ENCODE assay signal across 19 cellular contexts in the genomic region with DNA sequence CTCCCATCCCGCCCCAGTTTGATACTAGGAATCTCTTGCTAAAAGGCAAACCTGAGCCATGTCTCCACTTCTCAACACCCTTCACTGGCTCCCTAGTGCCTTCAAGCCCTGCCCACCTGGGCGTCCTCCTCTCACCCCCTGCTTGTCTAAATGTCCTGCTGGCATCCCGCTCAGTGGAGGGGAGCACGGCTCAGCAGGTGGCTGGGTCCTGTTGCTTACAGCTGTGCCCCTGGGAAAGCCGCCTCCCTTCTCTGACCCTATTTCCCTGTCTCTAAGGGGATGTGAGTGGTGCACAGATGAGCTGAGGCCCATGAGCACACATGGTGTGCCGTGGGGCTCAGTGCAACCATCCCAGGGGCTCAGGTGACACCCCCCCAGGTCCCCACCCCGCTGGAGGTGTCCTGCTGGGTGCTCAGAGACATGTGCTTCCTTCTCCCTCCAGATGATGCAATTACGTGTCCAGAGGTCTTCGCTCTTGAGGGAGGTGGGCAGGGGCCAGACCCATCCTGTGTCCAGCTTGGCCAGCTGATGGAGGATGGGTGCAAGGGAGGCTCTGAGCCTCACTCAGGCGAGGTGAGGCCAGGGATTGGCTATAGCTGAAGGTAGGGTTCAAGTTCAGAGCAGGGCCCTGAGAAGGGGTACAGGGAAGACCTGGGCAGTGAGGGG. TPM values are rescaled to one million over a fixed set of nuclear protein-coding genes. Genes with fewer than 3 reads are reported as not detected.
DNase-seq lines count a peak whose midpoint lies in the region; ATAC-seq and TF ChIP-seq lines count a peak whose summit lies in the region.
"Had no signal": no experiment of that assay in that cellular context is flagged by ENCODE, and none has a peak within 500 bp of the region (broad histone marks: within the 10 kb centered on the region; RNA-seq: fewer than 3 reads in every experiment).

No MANE protein-coding gene starts in this region.

- peak overlapping the region; percentile 82 for H4K91ac ChIP-seq in neuronal stem cell (ENCODE audit: low read depth, low read length, poor library complexity)

- no peak for DNase-seq in activated CD4-positive, alpha-beta T cell treated with anti-CD3 and anti-CD28 coated beads, Interleukin-2, amount 10 ng/mL, durations not matched to agents 7 days and 5 days
- DNase-seq in activated CD4-positive, alpha-beta T cell treated with anti-CD3 and anti-CD28 coated beads for 48 hours = no peak
- DNase-seq in central memory CD8-positive, alpha-beta T cell (ENCODE audit: low spot score in 2 of 2) = no peak
- no peak for DNase-seq in neuronal stem cell (ENCODE audit: low spot score)
- DNase-seq in omental fat pad (ENCODE audit: low spot score) = no peak
- DNase-seq: 8988T; AML-193; C1 segment of cervical spinal cord; Calu3; CD4-positive, alpha-beta T cell; DMS 273 treated with DMSO at 0.1 percent for 48 hours; GOT3; HFFc6 had no signal

- H2BK12ac ChIP-seq in neuronal stem cell (ENCODE audit: low read length) = no peak overlapping the region

- no peak overlapping the region for H2BK5ac ChIP-seq in neuronal stem cell (ENCODE audit: low read length)

- no peak for TF ChIP-seq CTCF in omental fat pad (IDR thresholded peaks at IDR 0.05)

- H3K27ac Mint-ChIP-seq in activated CD4-positive, alpha-beta T cell treated with anti-CD3 and anti-CD28 coated beads, Interleukin-2, amount 10 ng/mL, durations not matched to agents 7 days and 5 days = peak overlapping the region; percentile 19
- H3K27ac Mint-ChIP-seq in central memory CD8-positive, alpha-beta T cell (ENCODE audit: low read depth) = peak overlapping the region; percentile 75
- no peak overlapping the region for H3K27ac Mint-ChIP-seq in stimulated activated memory B cell treated with anti-CD40 and anti-IgM and Interleukin-4, amounts not matched to agents 10 μg/mL and 1 μg/mL and 100 μg/mL, for 72 hours
- H3K27ac Mint-ChIP-seq: CD4-positive, alpha-beta T cell; HFFc6 had no signal

- no peaks in the 10 kb centered on the region for H3K9me3 Mint-ChIP-seq in activated CD4-positive, alpha-beta T cell treated with anti-CD3 and anti-CD28 coated beads, Interleukin-2, amount 10 ng/mL, durations not matched to agents 7 days and 5 days
- no peaks in the 10 kb centered on the region for H3K9me3 Mint-ChIP-seq in central memory CD8-positive, alpha-beta T cell
- peaks cover 3% of the 10 kb centered on the region for H3K9me3 Mint-ChIP-seq in stimulated activated memory B cell treated with anti-CD40 and anti-IgM and Interleukin-4, amounts not matched to agents 10 μg/mL and 1 μg/mL and 100 μg/mL, for 72 hours
- H3K9me3 Mint-ChIP-seq: CD4-positive, alpha-beta T cell had no signal

- no peak overlapping the region for H3K4ac ChIP-seq in neuronal stem cell (ENCODE audit: low read length)

- no peaks in the 10 kb centered on the region; a peak in 1 of 22 replicates for H4K20me1 ChIP-seq in BLaER1 treated with 17β-estradiol and CSF1 and Interleukin-3, amounts not matched to agents 10 nM and 100 nM

- peak overlapping the region in 7 of 11 experiments; percentile 38 to 72 (median 64); a peak in 12 of 22 replicates for H3K4me2 ChIP-seq in BLaER1 treated with 17β-estradiol and CSF1 and Interleukin-3, amounts not matched to agents 10 nM and 100 nM
- H3K4me2 ChIP-seq in neuronal stem cell (ENCODE audit: insufficient read depth, low read length, poor library complexity, severe bottlenecking) = no peak overlapping the region

- no peak overlapping the region for H3K27ac ChIP-seq in BLaER1 treated with 17β-estradiol and CSF1 and Interleukin-3, amounts not matched to agents 10 nM and 100 nM
- no peak overlapping the region for H3K27ac ChIP-seq in neuronal stem cell (replicated peaks; ENCODE audit: low read length)

- peak overlapping the region; percentile 20 for H2AK5ac ChIP-seq in neuronal stem cell (ENCODE audit: low read depth, low read length)

- H3K27me3 Mint-ChIP-seq in activated CD4-positive, alpha-beta T cell treated with anti-CD3 and anti-CD28 coated beads, Interleukin-2, amount 10 ng/mL, durations not matched to agents 7 days and 5 days = no peaks in the 10 kb centered on the region
- H3K27me3 Mint-ChIP-seq in central memory CD8-positive, alpha-beta T cell = no peaks in the 10 kb centered on the region
- H3K27me3 Mint-ChIP-seq in stimulated activated memory B cell treated with anti-CD40 and anti-IgM and Interleukin-4, amounts not matched to agents 10 μg/mL and 1 μg/mL and 100 μg/mL, for 72 hours = peaks cover 26% of the 10 kb centered on the region
- H3K27me3 Mint-ChIP-seq: CD4-positive, alpha-beta T cell had no signal

- no peak overlapping the region for H4K8ac ChIP-seq in neuronal stem cell (ENCODE audit: low read depth, low read length)

- no peak overlapping the region for H3K4me3 ChIP-seq in BLaER1 treated with 17β-estradiol and CSF1 and Interleukin-3, amounts not matched to agents 10 nM and 100 nM
- no peak overlapping the region for H3K4me3 ChIP-seq in neuronal stem cell (ENCODE audit: low read length in 2 of 2)
- H3K4me3 ChIP-seq: GM12878, HAP-1 had no signal

- WGBS in neuronal stem cell (ENCODE audit: extremely low coverage in 2 of 2, insufficient read length in 2 of 2, insufficient replicate concordance in 1 of 2), 2 donors = no CpG with 5 or more reads among the region's 10 CpGs

- H2AFZ ChIP-seq in neuronal stem cell (ENCODE audit: low read length) = no peak overlapping the region

- H3K27me3 ChIP-seq in BLaER1 treated with 17β-estradiol and CSF1 and Interleukin-3, amounts not matched to agents 10 nM and 100 nM = no peaks in the 10 kb centered on the region
- H3K27me3 ChIP-seq in neuronal stem cell (ENCODE audit: control insufficient read depth in 3 of 3, insufficient read depth in 3 of 3, low read depth in 1 of 3, low read length in 3 of 3) = peaks cover 0 to 41% (median 2%) of the 10 kb centered on the region in 3 experiments

- H2BK15ac ChIP-seq in neuronal stem cell (ENCODE audit: low read length) = peak overlapping the region; percentile 15

- H3K36me3 ChIP-seq in BLaER1 treated with 17β-estradiol and CSF1 and Interleukin-3, amounts not matched to agents 10 nM and 100 nM = no peaks in the 10 kb centered on the region
- no peaks in the 10 kb centered on the region for H3K36me3 ChIP-seq in neuronal stem cell (replicated peaks in 1 of 2; ENCODE audit: control insufficient read depth in 2 of 2, insufficient read depth in 2 of 2, low read length in 2 of 2)
- H3K36me3 ChIP-seq: HAP-1 had no signal

- CTCF ChIA-PET in activated CD4-positive, alpha-beta T cell treated with anti-CD3 and anti-CD28 coated beads, Interleukin-2, amount 10 ng/mL, durations not matched to agents 7 days and 5 days (lab: Charles Lee) = interaction anchor here (0.6 to 1.1 kb wide), 2 partner anchors 58 to 115 kb away, joined by 3 read pairs; no protein-coding TSS in a partner anchor

- no peak for ATAC-seq in central memory CD8-positive, alpha-beta T cell (replicated peaks; ENCODE audit: extremely low read depth, poor library complexity, severe bottlenecking)
- ATAC-seq in omental fat pad (ENCODE audit: low FRiP score) = no peak
- ATAC-seq in stimulated activated memory B cell treated with anti-CD40 and anti-IgM and Interleukin-4, amounts not matched to agents 10 μg/mL and 1 μg/mL and 100 μg/mL, for 72 hours = no peak
- ATAC-seq: GM12878 had no signal

- peaks cover 8% of the 10 kb centered on the region for H3K4me1 Mint-ChIP-seq in activated CD4-positive, alpha-beta T cell treated with anti-CD3 and anti-CD28 coated beads, Interleukin-2, amount 10 ng/mL, durations not matched to agents 7 days and 5 days
- H3K4me1 Mint-ChIP-seq in central memory CD8-positive, alpha-beta T cell = peaks cover 15% of the 10 kb centered on the region
- peaks cover 5% of the 10 kb centered on the region for H3K4me1 Mint-ChIP-seq in stimulated activated memory B cell treated with anti-CD40 and anti-IgM and Interleukin-4, amounts not matched to agents 10 μg/mL and 1 μg/mL and 100 μg/mL, for 72 hours

- peak overlapping the region; percentile 75 for H3K14ac ChIP-seq in neuronal stem cell (ENCODE audit: low read length)

- no peak overlapping the region for H3K9ac ChIP-seq in BLaER1 treated with 17β-estradiol and CSF1 and Interleukin-3, amounts not matched to agents 10 nM and 100 nM
- no peak overlapping the region for H3K9ac ChIP-seq in neuronal stem cell (ENCODE audit: low read depth, low read length, poor library complexity)

- peaks cover 10 to 57% (median 49%) of the 10 kb centered on the region in 10 experiments for H3K4me1 ChIP-seq in BLaER1 treated with 17β-estradiol and CSF1 and Interleukin-3, amounts not matched to agents 10 nM and 100 nM
- H3K4me1 ChIP-seq in neuronal stem cell (ENCODE audit: control insufficient read depth in 2 of 2, insufficient read depth in 1 of 2, low read depth in 1 of 2, low read length in 2 of 2) = peaks cover 6 to 8% of the 10 kb centered on the region in 2 donors
- H3K4me1 ChIP-seq: HAP-1 had no signal

- H3K23ac ChIP-seq in neuronal stem cell (ENCODE audit: low read depth, low read length, poor library complexity) = no peak overlapping the region

- no peak overlapping the region for H2BK120ac ChIP-seq in neuronal stem cell (ENCODE audit: low read depth, low read length)

- no peaks in the 10 kb centered on the region for H3K36me3 Mint-ChIP-seq in activated CD4-positive, alpha-beta T cell treated with anti-CD3 and anti-CD28 coated beads, Interleukin-2, amount 10 ng/mL, durations not matched to agents 7 days and 5 days (ENCODE audit: low read depth)
- peaks cover 3% of the 10 kb centered on the region for H3K36me3 Mint-ChIP-seq in central memory CD8-positive, alpha-beta T cell (ENCODE audit: insufficient read depth)
- no peaks in the 10 kb centered on the region for H3K36me3 Mint-ChIP-seq in stimulated activated memory B cell treated with anti-CD40 and anti-IgM and Interleukin-4, amounts not matched to agents 10 μg/mL and 1 μg/mL and 100 μg/mL, for 72 hours

- POLR2A ChIA-PET in activated CD4-positive, alpha-beta T cell treated with anti-CD3 and anti-CD28 coated beads, Interleukin-2, amount 10 ng/mL, durations not matched to agents 7 days and 5 days (lab: Charles Lee) = no interaction called here

- no peaks in the 10 kb centered on the region for H3K79me1 ChIP-seq in neuronal stem cell (ENCODE audit: low read depth, low read length)

- H3K9me3 ChIP-seq in BLaER1 treated with 17β-estradiol and CSF1 and Interleukin-3, amounts not matched to agents 10 nM and 100 nM (replicated peaks in 1 of 11) = no peaks in the 10 kb centered on the region
- peaks cover 0 to 4% of the 10 kb centered on the region in 2 donors for H3K9me3 ChIP-seq in neuronal stem cell (replicated peaks in 1 of 2; ENCODE audit: control insufficient read depth in 2 of 2, insufficient read depth in 1 of 2, low read depth in 1 of 2, low read length in 2 of 2)
- H3K9me3 ChIP-seq: HAP-1 had no signal

- no peak overlapping the region for H3K18ac ChIP-seq in neuronal stem cell (ENCODE audit: low read length)

- H3K4me3 Mint-ChIP-seq in activated CD4-positive, alpha-beta T cell treated with anti-CD3 and anti-CD28 coated beads, Interleukin-2, amount 10 ng/mL, durations not matched to agents 7 days and 5 days = no peak overlapping the region
- no peak overlapping the region for H3K4me3 Mint-ChIP-seq in central memory CD8-positive, alpha-beta T cell
- H3K4me3 Mint-ChIP-seq in stimulated activated memory B cell treated with anti-CD40 and anti-IgM and Interleukin-4, amounts not matched to agents 10 μg/mL and 1 μg/mL and 100 μg/mL, for 72 hours = no peak overlapping the region
- H3K4me3 Mint-ChIP-seq: CD4-positive, alpha-beta T cell; HFFc6 had no signal

RNA-seq across cellular contexts. Expression of gene FLT4, which starts 24.1 kb away (rescaled TPM):
- under 1 TPM; 0.25 TPM for total RNA-seq in activated CD4-positive, alpha-beta T cell treated with anti-CD3 and anti-CD28 coated beads, Interleukin-2, amount 10 ng/mL, durations not matched to agents 7 days and 5 days
- polyA plus RNA-seq in neuronal stem cell (2013, experiment 1 of 2) = 5.4 TPM
- polyA plus RNA-seq in neuronal stem cell (2013, experiment 2 of 2) = 5.5 TPM
- 10 to 100 TPM in 2 of 4 donors, 1 to 10 TPM in 2; 8.9 to 50.6 (median 15.4) TPM for total RNA-seq in omental fat pad
- total RNA-seq: Calu3, GM12878, HFFc6 had no signal

RNA-seq across cellular contexts. Expression of gene SCGB3A1, which starts 34.0 kb away (rescaled TPM):
- total RNA-seq in activated CD4-positive, alpha-beta T cell treated with anti-CD3 and anti-CD28 coated beads, Interleukin-2, amount 10 ng/mL, durations not matched to agents 7 days and 5 days = not detected
- polyA plus RNA-seq in neuronal stem cell (2013, experiment 1 of 2) = 0.75 TPM
- polyA plus RNA-seq in neuronal stem cell (2013, experiment 2 of 2) = 0.66 TPM
- total RNA-seq in omental fat pad = not detected
- total RNA-seq: Calu3; CD4-positive, alpha-beta T cell; Daoy; HFFc6; HT1080 had no signal
- polyA plus RNA-seq: GM12878 had no signal

Comparison
In these comparisons a context has a peak if more than half of its experiments do, and no peak if none do; other contexts are left out.
1. RNA of gene FLT4, which starts 24.1 kb away (total RNA-seq): 8.9 to 50.6 TPM in omental fat pad; 0.25 TPM in activated CD4-positive, alpha-beta T cell treated with anti-CD3 and anti-CD28 coated beads, Interleukin-2, amount 10 ng/mL, durations not matched to agents 7 days and 5 days; every median in the first group is over 4 times any median in the second.